Comparison of ENCODE assay signal across 9 cellular contexts in genomic region chr1:41515131-41515678, GRCh38. TPM values are rescaled to one million over a fixed set of nuclear protein-coding genes. Genes with fewer than 3 reads are reported as not detected.
DNase-seq lines count a peak whose midpoint lies in the region; ATAC-seq and TF ChIP-seq lines count a peak whose summit lies in the region.
"Had no signal": no experiment of that assay in that cellular context is flagged by ENCODE, and none has a peak within 500 bp of the region (broad histone marks: within the 10 kb centered on the region; RNA-seq: fewer than 3 reads in every experiment).

No MANE protein-coding gene starts in this region.

- H3K9me3 Mint-ChIP-seq in nephron progenitor cell: no peaks in the 10 kb centered on the region

- peaks cover 2% of the 10 kb centered on the region; the same call in 1 of the 2 replicates for H3K27me3 ChIP-seq in H7 (ENCODE audit: control insufficient read depth, insufficient read depth, low read length)

- H3K27ac Mint-ChIP-seq in nephron progenitor cell: no peak overlapping the region

- peak; percentile 79 for DNase-seq in H7
- peak; percentile 91 for DNase-seq in RPMI8226
- no peak for DNase-seq in left cardiac atrium
- DNase-seq in putamen (ENCODE audit: low spot score): peak; percentile 89
- DNase-seq in nephron progenitor cell: no peak
- DNase-seq: stimulated activated CD4-positive, alpha-beta T cell treated with anti-CD3 and anti-CD28 coated beads, Interleukin-4, amount 100 ng/mL, for 1 hour had no signal

- peak; percentile 33 to 35 for ATAC-seq in left cardiac atrium
- ATAC-seq in GM19324 (IDR thresholded peaks at IDR 0.05; ENCODE audit: low FRiP score, unreplicated experiment): no peak
- ATAC-seq in GM21515 (IDR thresholded peaks at IDR 0.05; ENCODE audit: unreplicated experiment): no peak
- no peak for ATAC-seq in GM18511 (IDR thresholded peaks at IDR 0.05; ENCODE audit: unreplicated experiment)

- H3K36me3 ChIP-seq in H7 (replicated peaks; ENCODE audit: control insufficient read depth, insufficient read depth, low read length): no peaks in the 10 kb centered on the region

- TF ChIP-seq CTCF in nephron progenitor cell (IDR thresholded peaks at IDR 0.05): no peak

- no peaks in the 10 kb centered on the region for H3K36me3 Mint-ChIP-seq in nephron progenitor cell (ENCODE audit: low read depth)

- peaks cover 19% of the 10 kb centered on the region for H3K4me1 Mint-ChIP-seq in nephron progenitor cell

- H3K4me3 Mint-ChIP-seq in nephron progenitor cell: no peak overlapping the region

- H3K4me3 ChIP-seq in H7 (ENCODE audit: insufficient read depth, low read depth, low read length): no peak overlapping the region

- intact Hi-C loops in left cardiac atrium (cut with DNase I): no loop called here

- peaks cover 10% of the 10 kb centered on the region for H3K27me3 Mint-ChIP-seq in nephron progenitor cell (ENCODE audit: low read depth, poor library complexity)

RNA-seq across cellular contexts. Expression of gene EDN2, which starts 30.7 kb away (rescaled TPM):
- 0.55 and 0.81 TPM in 2 replicates for total RNA-seq in H7 (2014; rRNA removed; shearing (Covaris generic))
- 1 to 10 TPM in 1 of 2 donors, under 1 TPM in 1; 0.18 to 1.2 TPM for total RNA-seq in left cardiac atrium

Comparison
In these comparisons a context has a peak if more than half of its experiments do, and no peak if none do; other contexts are left out.
1. DNase-seq: peak in H7 (single experiment), RPMI8226 (single experiment) and putamen (single experiment); none in left cardiac atrium (single experiment) and nephron progenitor cell (single experiment).
2. ATAC-seq: peak in left cardiac atrium (2 of 2); none in GM19324 (single experiment), GM21515 (single experiment) and GM18511 (single experiment).